In the genomic region with DNA sequence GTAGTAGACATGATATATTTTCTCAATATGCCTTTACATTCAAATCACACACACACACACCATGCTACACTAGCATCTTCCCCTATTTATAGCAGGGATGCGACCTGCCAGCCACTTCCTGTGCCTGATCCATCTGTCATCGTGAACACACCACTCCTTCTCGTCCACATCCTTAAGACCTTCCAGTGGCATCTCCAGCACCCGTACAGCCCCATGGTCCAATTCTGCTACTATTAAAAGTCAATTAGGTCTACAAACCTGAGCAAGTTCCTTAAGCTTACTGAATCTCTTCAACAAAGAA, we compare ENCODE assay signal across 21 cellular contexts.
"Had no signal": no experiment of that assay in that cellular context is flagged by ENCODE, and none has a peak within 500 bp of the region (broad histone marks: within the 10 kb centered on the region; RNA-seq: fewer than 3 reads in every experiment).

No MANE protein-coding gene starts in this region.

- H3K9me3 ChIP-seq: ascending aorta, Peyer's patch, SJSA1 had no signal

- H3K4me3 ChIP-seq: ascending aorta, cardiac muscle cell, Peyer's patch, SJSA1 had no signal

- H3K4me1 ChIP-seq: ascending aorta, Peyer's patch, SJSA1 had no signal

- DNase-seq: activated CD4-positive, alpha-beta T cell treated with anti-CD3 and anti-CD28 coated beads for 1 hour; activated CD4-positive, CD25-positive, alpha-beta regulatory T cell; activated CD8-positive, alpha-beta memory T cell treated with anti-CD3 and anti-CD28 coated beads for 24 hours; activated CD8-positive, alpha-beta memory T cell treated with anti-CD3 and anti-CD28 coated beads, Interleukin-2, amount 10 ng/mL, durations not matched to agents 7 days and 5 days; activated CD8-positive, alpha-beta memory T cell treated with anti-CD3 and anti-CD28 coated beads, Interleukin-2, amount 50 U/mL, for 48 hours; activated effector memory CD4-positive, alpha-beta T cell treated with anti-CD3 and anti-CD28 coated beads, Interleukin-2, amount 50 U/mL, for 16 hours; activated naive CD4-positive, alpha-beta T cell; activated naive CD4-positive, alpha-beta T cell treated with anti-CD3 and anti-CD28 coated beads, Interleukin-2, amount 50 U/mL, for 16 hours; MM.1S; NCI-H1048; SHP77 treated with DMSO at 0.1 percent for 48 hours; T-helper 9 cell had no signal

- H3K36me3 Mint-ChIP-seq: activated CD8-positive, alpha-beta memory T cell treated with anti-CD3 and anti-CD28 coated beads, Interleukin-2, amount 10 ng/mL, durations not matched to agents 7 days and 5 days had no signal

- H3K4me3 Mint-ChIP-seq: activated CD4-positive, alpha-beta memory T cell treated with anti-CD3 and anti-CD28 coated beads, Interleukin-2, amount 10 ng/mL, durations not matched to agents 7 days and 5 days; activated CD8-positive, alpha-beta memory T cell treated with anti-CD3 and anti-CD28 coated beads, Interleukin-2, amount 10 ng/mL, durations not matched to agents 7 days and 5 days; activated naive CD8-positive, alpha-beta T cell treated with anti-CD3 and anti-CD28 coated beads for 36 hours; activated T-helper 17 cell treated with anti-CD3 and anti-CD28 coated beads, Interleukin-2, amount 50 U/mL, for 72 hours had no signal

- H3K9me3 Mint-ChIP-seq: activated T-helper 17 cell treated with anti-CD3 and anti-CD28 coated beads, Interleukin-2, amount 50 U/mL, for 72 hours had no signal

- H3K36me3 ChIP-seq: cardiac muscle cell, SJSA1, WERI-Rb-1 had no signal

- H3K4me1 Mint-ChIP-seq: activated CD8-positive, alpha-beta memory T cell treated with anti-CD3 and anti-CD28 coated beads, Interleukin-2, amount 10 ng/mL, durations not matched to agents 7 days and 5 days; activated naive CD8-positive, alpha-beta T cell treated with anti-CD3 and anti-CD28 coated beads for 36 hours; activated T-helper 17 cell treated with anti-CD3 and anti-CD28 coated beads, Interleukin-2, amount 50 U/mL, for 72 hours had no signal

- H3K27ac ChIP-seq: ascending aorta, cardiac muscle cell, KMS-11, Peyer's patch, SJSA1, WERI-Rb-1 had no signal

- ATAC-seq: activated CD8-positive, alpha-beta memory T cell treated with anti-CD3 and anti-CD28 coated beads, Interleukin-2, amount 10 ng/mL, durations not matched to agents 7 days and 5 days had no signal

- H3K27ac Mint-ChIP-seq: activated CD4-positive, alpha-beta memory T cell treated with anti-CD3 and anti-CD28 coated beads, Interleukin-2, amount 10 ng/mL, durations not matched to agents 7 days and 5 days; activated CD8-positive, alpha-beta memory T cell treated with anti-CD3 and anti-CD28 coated beads, Interleukin-2, amount 10 ng/mL, durations not matched to agents 7 days and 5 days; activated naive CD8-positive, alpha-beta T cell treated with anti-CD3 and anti-CD28 coated beads for 36 hours; activated T-helper 17 cell treated with anti-CD3 and anti-CD28 coated beads, Interleukin-2, amount 50 U/mL, for 72 hours had no signal

- H3K4me2 ChIP-seq: KMS-11 had no signal

- H3K27me3 Mint-ChIP-seq: activated CD4-positive, alpha-beta memory T cell treated with anti-CD3 and anti-CD28 coated beads, Interleukin-2, amount 10 ng/mL, durations not matched to agents 7 days and 5 days; activated CD8-positive, alpha-beta memory T cell treated with anti-CD3 and anti-CD28 coated beads, Interleukin-2, amount 10 ng/mL, durations not matched to agents 7 days and 5 days; activated naive CD8-positive, alpha-beta T cell treated with anti-CD3 and anti-CD28 coated beads for 36 hours; activated T-helper 17 cell treated with anti-CD3 and anti-CD28 coated beads, Interleukin-2, amount 50 U/mL, for 72 hours had no signal

- H3K27me3 ChIP-seq: ascending aorta, cardiac muscle cell, Peyer's patch, SJSA1 had no signal

- H3K9ac ChIP-seq: KMS-11 had no signal
